11 cellular contexts compared by ENCODE assay signal in genomic region chr10:44947356-44948152, GRCh38. TPM values are rescaled to one million over a fixed set of nuclear protein-coding genes. Genes with fewer than 3 reads are reported as not detected.
DNase-seq lines count a peak whose midpoint lies in the region; ATAC-seq and TF ChIP-seq lines count a peak whose summit lies in the region.
"Had no signal": no experiment of that assay in that cellular context is flagged by ENCODE, and none has a peak within 500 bp of the region (broad histone marks: within the 10 kb centered on the region; RNA-seq: fewer than 3 reads in every experiment).

No MANE protein-coding gene starts in this region.

- peaks cover 5 to 18% of the 10 kb centered on the region in 2 donors for H3K36me3 Mint-ChIP-seq in naive B cell
- no peaks in the 10 kb centered on the region for H3K36me3 Mint-ChIP-seq in endothelial cell (ENCODE audit: low read depth, unreplicated experiment)

- DNase-seq in naive B cell (peak; percentile 39), amniotic stem cell (lab: John Stamatoyannopoulos, UW) (no peak), hepatic stellate cell (ENCODE audit: low spot score) (no peak), substantia nigra (lab: John Stamatoyannopoulos, UW) (no peak), endothelial cell (ENCODE audit: low spot score) (no peak)
- DNase-seq: SHP77 treated with DMSO at 0.1 percent for 48 hours; stimulated activated naive CD4-positive, alpha-beta T cell had no signal

- H3K27me3 Mint-ChIP-seq in naive B cell: no peaks in the 10 kb centered on the region
- H3K27me3 Mint-ChIP-seq in endothelial cell (ENCODE audit: unreplicated experiment): peaks cover 4% of the 10 kb centered on the region

- H3K4me3 Mint-ChIP-seq in naive B cell: peak overlapping the region in 7 of 8 donors; percentile 16 to 82 (median 62)
- H3K4me3 Mint-ChIP-seq in endothelial cell (ENCODE audit: unreplicated experiment): no peak overlapping the region
- H3K4me3 Mint-ChIP-seq: activated naive CD4-positive, alpha-beta T cell treated with anti-CD3 and anti-CD28 coated beads, Interleukin-2, amount 50 U/mL, for 24 hours had no signal

- peak overlapping the region in 4 of 6 donors; percentile 3 to 43 (median 34) for H3K27ac Mint-ChIP-seq in naive B cell
- no peak overlapping the region for H3K27ac Mint-ChIP-seq in endothelial cell (ENCODE audit: unreplicated experiment)
- H3K27ac Mint-ChIP-seq: activated naive CD4-positive, alpha-beta T cell treated with anti-CD3 and anti-CD28 coated beads, Interleukin-2, amount 50 U/mL, for 24 hours had no signal

- peaks cover 39 to 51% (median 42%) of the 10 kb centered on the region in 3 donors for H3K4me1 Mint-ChIP-seq in naive B cell
- H3K4me1 Mint-ChIP-seq in endothelial cell (ENCODE audit: unreplicated experiment): peaks cover 15% of the 10 kb centered on the region
- H3K4me1 Mint-ChIP-seq: activated naive CD4-positive, alpha-beta T cell treated with anti-CD3 and anti-CD28 coated beads, Interleukin-2, amount 50 U/mL, for 24 hours had no signal

- ATAC-seq in GM18520 (IDR thresholded peaks at IDR 0.05; ENCODE audit: unreplicated experiment): peak; percentile 41
- ATAC-seq in GM21619 (IDR thresholded peaks at IDR 0.05; ENCODE audit: unreplicated experiment): peak; percentile 57
- ATAC-seq in HG03571 (IDR thresholded peaks at IDR 0.05; ENCODE audit: unreplicated experiment): peak; percentile 51
- peak; percentile 91 to 94 for ATAC-seq in naive B cell (ENCODE audit: low read depth in 2 of 2)

- H3K9me3 Mint-ChIP-seq in naive B cell (peaks cover 5 to 25% (median 15%) of the 10 kb centered on the region in 7 donors), endothelial cell (ENCODE audit: unreplicated experiment) (no peaks in the 10 kb centered on the region)

- no peak for TF ChIP-seq CTCF in endothelial cell (IDR thresholded peaks at IDR 0.05; ENCODE audit: unreplicated experiment)

- H3K27ac ChIP-seq in substantia nigra (ENCODE audit: low read depth, low read length, poor library complexity, severe bottlenecking): no peak overlapping the region

RNA-seq across cellular contexts. Expression of gene RASSF4, which starts 12.0 kb away (rescaled TPM):
- polyA plus RNA-seq in naive B cell (ENCODE audit: low read depth in 6 of 6): under 1 TPM in 4 of 6 donors, not detected in 2; 0.06 to 0.60 (median 0.27) TPM
- total RNA-seq in endothelial cell (ENCODE audit: unreplicated experiment): 9.6 TPM

RNA-seq across cellular contexts. Expression of gene DEPP1, which starts 31.1 kb away (rescaled TPM):
- polyA plus RNA-seq in naive B cell (ENCODE audit: low read depth in 6 of 6): not detected
- total RNA-seq in endothelial cell (ENCODE audit: unreplicated experiment): 22.5 TPM

RNA-seq across cellular contexts. Expression of gene TMEM72, which starts 36.4 kb away (rescaled TPM):
- polyA plus RNA-seq in naive B cell (ENCODE audit: low read depth in 6 of 6): not detected
- total RNA-seq in endothelial cell (ENCODE audit: unreplicated experiment): not detected

RNA-seq across cellular contexts. Expression of gene ZNF22, which starts 53.2 kb away (rescaled TPM):
- polyA plus RNA-seq in naive B cell (ENCODE audit: low read depth in 6 of 6): 10 to 100 TPM; 52.9 to 73.2 (median 61.9) TPM
- 39.2 TPM for total RNA-seq in endothelial cell (ENCODE audit: unreplicated experiment)

Comparison
In these comparisons a context has a peak if more than half of its experiments do, and no peak if none do; other contexts are left out.
1. ATAC-seq: peak in every context shown above with its lines; median percentile 92 in naive B cell; 57 in GM21619; 51 in HG03571; 41 in GM18520.